19 cellular contexts compared by ENCODE assay signal in the genomic region with DNA sequence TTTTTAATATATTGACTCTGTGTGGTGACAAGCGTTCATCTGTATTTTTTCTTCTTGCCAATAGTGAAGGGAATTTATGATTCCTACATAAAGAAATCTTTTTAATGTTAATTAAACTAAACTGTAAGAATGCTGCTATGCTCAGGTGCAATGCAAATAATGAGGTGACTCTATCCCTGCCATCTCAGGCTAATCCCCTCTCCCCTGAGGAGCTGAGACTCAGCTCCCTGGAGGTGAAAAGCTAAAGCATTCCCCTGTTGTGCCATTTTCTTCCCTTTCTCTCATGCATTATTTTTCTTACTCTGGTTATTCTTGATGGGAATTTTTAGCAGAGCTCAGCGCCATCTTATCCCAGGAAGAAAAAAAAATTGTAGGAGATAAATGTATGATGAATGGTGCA.
"Had no signal": no experiment of that assay in that cellular context is flagged by ENCODE, and none has a peak within 500 bp of the region (broad histone marks: within the 10 kb centered on the region; RNA-seq: fewer than 3 reads in every experiment).

No MANE protein-coding gene starts in this region.

- H3K27me3 ChIP-seq: breast epithelium, pancreas had no signal

- H3K9me3 Mint-ChIP-seq: activated naive CD8-positive, alpha-beta T cell treated with anti-CD3 and anti-CD28 coated beads, Interleukin-2, amount 50 U/mL, for 24 hours; dendritic cell treated with granulocyte-macrophage colony-stimulating factor and Interleukin-4, amounts not matched to agents 40 ng/mL and 50 ng/mL, for 4 days; effector memory CD8-positive, alpha-beta T cell; stimulated activated memory B cell treated with anti-CD40 and anti-IgM and Interleukin-4, amounts not matched to agents 10 μg/mL and 1 μg/mL and 100 μg/mL, for 72 hours; T-cell had no signal

- H3K36me3 ChIP-seq: breast epithelium, pancreas had no signal

- H3K4me1 ChIP-seq: breast epithelium, pancreas had no signal

- FAIRE-seq: frontal cortex, pancreas, urothelium cell line had no signal

- H3K4me3 Mint-ChIP-seq: activated naive CD8-positive, alpha-beta T cell treated with anti-CD3 and anti-CD28 coated beads, Interleukin-2, amount 50 U/mL, for 24 hours; dendritic cell treated with granulocyte-macrophage colony-stimulating factor and Interleukin-4, amounts not matched to agents 40 ng/mL and 50 ng/mL, for 4 days; effector memory CD8-positive, alpha-beta T cell; stimulated activated memory B cell treated with anti-CD40 and anti-IgM and Interleukin-4, amounts not matched to agents 10 μg/mL and 1 μg/mL and 100 μg/mL, for 72 hours; T-cell had no signal

- H3K27ac Mint-ChIP-seq: activated naive CD8-positive, alpha-beta T cell treated with anti-CD3 and anti-CD28 coated beads, Interleukin-2, amount 50 U/mL, for 24 hours; dendritic cell treated with granulocyte-macrophage colony-stimulating factor and Interleukin-4, amounts not matched to agents 40 ng/mL and 50 ng/mL, for 4 days; effector memory CD8-positive, alpha-beta T cell; stimulated activated memory B cell treated with anti-CD40 and anti-IgM and Interleukin-4, amounts not matched to agents 10 μg/mL and 1 μg/mL and 100 μg/mL, for 72 hours; T-cell had no signal

- H3K4me1 Mint-ChIP-seq: activated naive CD8-positive, alpha-beta T cell treated with anti-CD3 and anti-CD28 coated beads, Interleukin-2, amount 50 U/mL, for 24 hours; T-cell had no signal

- H3K4me3 ChIP-seq: breast epithelium, pancreas had no signal

- DNase-seq: activated CD4-positive, CD25-positive, alpha-beta regulatory T cell treated with anti-CD3 and anti-CD28 coated beads, Interleukin-2, amount 50 U/mL, for 72 hours; activated naive CD4-positive, alpha-beta T cell treated with Interleukin-2 at 50 U/mL for 16 hours; activated naive CD8-positive, alpha-beta T cell treated with anti-CD3 and anti-CD28 coated beads, Interleukin-2, amount 50 U/mL, for 24 hours; activated T-cell treated with anti-CD3 and anti-CD28 coated beads for 4 hours; aorta; cerebellar nuclear complex; effector memory CD8-positive, alpha-beta T cell; head of caudate nucleus; left ventricle myocardium superior; mesendoderm; pancreas; T-cell; T-helper 9 cell had no signal

- H3K9me3 ChIP-seq: breast epithelium, pancreas had no signal

- H3K27me3 Mint-ChIP-seq: activated naive CD8-positive, alpha-beta T cell treated with anti-CD3 and anti-CD28 coated beads, Interleukin-2, amount 50 U/mL, for 24 hours; dendritic cell treated with granulocyte-macrophage colony-stimulating factor and Interleukin-4, amounts not matched to agents 40 ng/mL and 50 ng/mL, for 4 days; effector memory CD8-positive, alpha-beta T cell; stimulated activated memory B cell treated with anti-CD40 and anti-IgM and Interleukin-4, amounts not matched to agents 10 μg/mL and 1 μg/mL and 100 μg/mL, for 72 hours; T-cell had no signal

- H3K27ac ChIP-seq: breast epithelium, epithelial cell of prostate, pancreas had no signal
